22 cellular contexts compared by ENCODE assay signal in genomic region chr2:11655495-11655894, GRCh38. TPM values are rescaled to one million over a fixed set of nuclear protein-coding genes. Genes with fewer than 3 reads are reported as not detected.
A peak's percentile ranks its signal among the peaks of the same experiment; 100 is the strongest.
DNase-seq lines count a peak whose midpoint lies in the region; ATAC-seq, FAIRE-seq and TF ChIP-seq lines count a peak whose summit lies in the region.
"Had no signal": no experiment of that assay in that cellular context is flagged by ENCODE, and none has a peak within 500 bp of the region (broad histone marks: within the 10 kb centered on the region; RNA-seq: fewer than 3 reads in every experiment).

No MANE protein-coding gene starts in this region.

- POLR2A ChIA-PET in HepG2 (lab: Yijun Ruan, JAX) = no interaction called here

- H3K9me3 ChIP-seq in HepG2 (ENCODE audit: low read length) (no peaks in the 10 kb centered on the region), right lobe of liver (no peaks in the 10 kb centered on the region)
- H3K9me3 ChIP-seq: BLaER1 had no signal

- H3K36me3 ChIP-seq in HepG2 (replicated peaks in 1 of 2; ENCODE audit: control insufficient read depth in 1 of 2, insufficient read depth in 2 of 2, low read length in 2 of 2) (no peaks in the 10 kb centered on the region), right lobe of liver (no peaks in the 10 kb centered on the region)
- H3K36me3 ChIP-seq: BLaER1 had no signal

- H3K27ac ChIP-seq in HepG2 (ENCODE audit: extremely low read length, insufficient read depth, low read length) (no peak overlapping the region), right lobe of liver (no peak overlapping the region)
- H3K27ac ChIP-seq: 22Rv1, BLaER1 had no signal

- H3K4me1 ChIP-seq in HepG2 (ENCODE audit: insufficient read depth, low read length) (peaks cover 19% of the 10 kb centered on the region), right lobe of liver (no peaks in the 10 kb centered on the region)

- TF ChIP-seq CTCF in HepG2 (CRISPR knock-in tag; IDR thresholded peaks at IDR 0.05) = no peak
- TF ChIP-seq CTCF in right lobe of liver (IDR thresholded peaks at IDR 0.05) = no peak
- TF ChIP-seq CTCF in foreskin fibroblast (IDR thresholded peaks at IDR 0.05; ENCODE audit: low read depth, low read length) = no peak

- H3K4me3 ChIP-seq in HepG2 (replicated peaks in 1 of 3; ENCODE audit: insufficient read depth in 1 of 3, low read depth in 2 of 3, low read length in 3 of 3) (no peak overlapping the region), right lobe of liver (no peak overlapping the region), foreskin fibroblast (ENCODE audit: low read depth in 1 of 2, low read length in 2 of 2) (no peak overlapping the region)
- H3K4me3 ChIP-seq: BLaER1 had no signal

- BruUV-seq in HepG2 (replicated peaks; lab: Mats Ljungman, UMichigan) = no TSS peak

- no peak for TF ChIP-seq EP300 in HepG2 (IDR thresholded peaks at IDR 0.05; ENCODE audit: low read depth in 2 of 2, low read length in 2 of 2)
- TF ChIP-seq EP300 in HepG2 (CRISPR knock-in tag; IDR thresholded peaks at IDR 0.05; ENCODE audit: borderline replicate concordance) = no peak

- no peak for FAIRE-seq in HepG2 (lab: Jason Lieb, UNC)
- FAIRE-seq: GM12891, GM19239, H1 had no signal

- TF ChIP-seq POLR2A in HepG2 (IDR thresholded peaks at IDR 0.05; ENCODE audit: insufficient read depth in 1 of 2, low read depth in 2 of 2, low read length in 2 of 2) = no peak
- no peak for TF ChIP-seq POLR2A in right lobe of liver (IDR thresholded peaks at IDR 0.05)

- intact Hi-C loops in HepG2 (cut with micrococcal nuclease; ENCODE audit: unreplicated experiment) (no loop called here), right lobe of liver (cut with DNase I) (no loop called here)

- H2AFZ ChIP-seq in HepG2 (ENCODE audit: low read length) = no peak overlapping the region

- no peak for TF ChIP-seq RAD21 in HepG2 (CRISPR knock-in tag; IDR thresholded peaks at IDR 0.05)

- CTCF ChIA-PET in HepG2 (lab: Yijun Ruan, JAX; ENCODE audit: low intra/inter-chr PET ratio, low total read pairs) = no interaction called here

- H3K4me2 ChIP-seq in HepG2 (ENCODE audit: low read depth, low read length) = no peak overlapping the region
- H3K4me2 ChIP-seq: BLaER1 had no signal

- H3K9ac ChIP-seq in HepG2 (ENCODE audit: insufficient read depth, low read depth, low read length) = no peak overlapping the region
- H3K9ac ChIP-seq: BLaER1 had no signal

- peaks cover 9 to 65% of the 10 kb centered on the region in 2 experiments; a peak in 4 of 5 replicates for H3K27me3 ChIP-seq in HepG2 (ENCODE audit: control insufficient read depth in 1 of 2, insufficient read depth in 2 of 2, low read length in 2 of 2)
- H3K27me3 ChIP-seq in right lobe of liver = no peaks in the 10 kb centered on the region
- H3K27me3 ChIP-seq: BLaER1 had no signal

- ATAC-seq in HepG2 (no peak), right lobe of liver (no peak), HG03469 (IDR thresholded peaks at IDR 0.05; ENCODE audit: unreplicated experiment) (no peak)

- no peaks in the 10 kb centered on the region for H4K20me1 ChIP-seq in HepG2 (ENCODE audit: insufficient read depth, low read length)
- H4K20me1 ChIP-seq: BLaER1 had no signal

- H3K79me2 ChIP-seq in HepG2 (ENCODE audit: insufficient read depth, low read length) = no peaks in the 10 kb centered on the region

- DNase-seq in HepG2 (ENCODE audit: low spot score) (no peak), right lobe of liver (no peak), NCI-H69 (lab: John Stamatoyannopoulos, UW) (peak; percentile 8), foreskin fibroblast (peak; percentile 54 to 72), medulla oblongata (ENCODE audit: extremely low spot score) (no peak), NCI-H1048 (lab: John Stamatoyannopoulos, UW) (no peak), midbrain (lab: John Stamatoyannopoulos, UW) (no peak)
- DNase-seq: AML-193; Calu3; CD4-positive, CD25-positive, alpha-beta regulatory T cell; DMS 273 treated with DMSO at 0.1 percent for 48 hours; HCEC 1CT had no signal

- WGBS in HepG2 (ENCODE audit: low lambda C conversion rate) = 14% methylated on average over 4 of the region's 4 CpGs
- 62% methylated on average over 4 of the region's 4 CpGs for WGBS in right lobe of liver (ENCODE audit: insufficient coverage, low coverage, low lambda C conversion rate, missing lambda C conversion rate)

- in situ Hi-C loops in HepG2 (cut with HindIII; ENCODE audit: extremely low pct_ligation_motif_present, low pct_unique_long_range_greater_than_20kb) = no loop called here

TF ChIP-seq in HepG2, 621 proteins besides CTCF, POLR2A, EP300 and RAD21 (continues in another document):
- TF ChIP-seq TP53 (CRISPR knock-in tag; conservative IDR thresholded peaks at IDR 0.05) = no peak
- TF ChIP-seq ZNF644 (CRISPR knock-in tag; IDR thresholded peaks at IDR 0.05; ENCODE audit: low read depth) = no peak
- TF ChIP-seq, protein P1, sequence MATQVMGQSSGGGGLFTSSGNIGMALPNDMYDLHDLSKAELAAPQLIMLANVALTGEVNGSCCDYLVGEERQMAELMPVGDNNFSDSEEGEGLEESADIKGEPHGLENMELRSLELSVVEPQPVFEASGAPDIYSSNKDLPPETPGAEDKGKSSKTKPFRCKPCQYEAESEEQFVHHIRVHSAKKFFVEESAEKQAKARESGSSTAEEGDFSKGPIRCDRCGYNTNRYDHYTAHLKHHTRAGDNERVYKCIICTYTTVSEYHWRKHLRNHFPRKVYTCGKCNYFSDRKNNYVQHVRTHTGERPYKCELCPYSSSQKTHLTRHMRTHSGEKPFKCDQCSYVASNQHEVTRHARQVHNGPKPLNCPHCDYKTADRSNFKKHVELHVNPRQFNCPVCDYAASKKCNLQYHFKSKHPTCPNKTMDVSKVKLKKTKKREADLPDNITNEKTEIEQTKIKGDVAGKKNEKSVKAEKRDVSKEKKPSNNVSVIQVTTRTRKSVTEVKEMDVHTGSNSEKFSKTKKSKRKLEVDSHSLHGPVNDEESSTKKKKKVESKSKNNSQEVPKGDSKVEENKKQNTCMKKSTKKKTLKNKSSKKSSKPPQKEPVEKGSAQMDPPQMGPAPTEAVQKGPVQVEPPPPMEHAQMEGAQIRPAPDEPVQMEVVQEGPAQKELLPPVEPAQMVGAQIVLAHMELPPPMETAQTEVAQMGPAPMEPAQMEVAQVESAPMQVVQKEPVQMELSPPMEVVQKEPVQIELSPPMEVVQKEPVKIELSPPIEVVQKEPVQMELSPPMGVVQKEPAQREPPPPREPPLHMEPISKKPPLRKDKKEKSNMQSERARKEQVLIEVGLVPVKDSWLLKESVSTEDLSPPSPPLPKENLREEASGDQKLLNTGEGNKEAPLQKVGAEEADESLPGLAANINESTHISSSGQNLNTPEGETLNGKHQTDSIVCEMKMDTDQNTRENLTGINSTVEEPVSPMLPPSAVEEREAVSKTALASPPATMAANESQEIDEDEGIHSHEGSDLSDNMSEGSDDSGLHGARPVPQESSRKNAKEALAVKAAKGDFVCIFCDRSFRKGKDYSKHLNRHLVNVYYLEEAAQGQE (IDR thresholded peaks at IDR 0.05; ENCODE audit: borderline replicate concordance in 1 of 2, low read depth in 1 of 2, low read length in 2 of 2) = no peak
- TF ChIP-seq CEBPB (IDR thresholded peaks at IDR 0.05; ENCODE audit: borderline replicate concordance, low read depth, low read length) = peak; percentile 54; the same call in 1 of the 2 replicates
- no peak for TF ChIP-seq ZNF331 (CRISPR knock-in tag; IDR thresholded peaks at IDR 0.05)
- no peak for TF ChIP-seq CBX2 (IDR thresholded peaks at IDR 0.05; ENCODE audit: low read depth, low read length)
- no peak for TF ChIP-seq CBX2 (CRISPR knock-in tag; IDR thresholded peaks at IDR 0.05; ENCODE audit: low read depth)
- no peak for TF ChIP-seq ZNF441 (CRISPR knock-in tag; IDR thresholded peaks at IDR 0.05; ENCODE audit: borderline replicate concordance)
- no peak for TF ChIP-seq MYNN (CRISPR knock-in tag; IDR thresholded peaks at IDR 0.05; ENCODE audit: low read depth)
- no peak for TF ChIP-seq ZNF34 (CRISPR knock-in tag; IDR thresholded peaks at IDR 0.05; ENCODE audit: borderline replicate concordance)
- TF ChIP-seq ZNF12 (CRISPR knock-in tag; IDR thresholded peaks at IDR 0.05) = 0 out of 2 replicates have a peak, but pooled peaks have one; percentile 24
- no peak for TF ChIP-seq PRPF4 (IDR thresholded peaks at IDR 0.05; ENCODE audit: low read depth, low read length, poor library complexity, severe bottlenecking)

RNA-seq across cellular contexts. Expression of gene NTSR2, which starts 14.5 kb away (rescaled TPM):
- total RNA-seq in HepG2 (2016; rRNA removed; fragmentation: Illumina TruSeq; extraction: Trizol) (not detected in 2 replicates), right lobe of liver (not detected)
- not detected in 2 replicates for total RNA-seq in HepG2 (2016; cell fraction: cytosol; rRNA removed; fragmentation: Illumina TruSeq; extraction: Trizol; ENCODE audit: low read depth)
- total RNA-seq in HepG2 (2016; cell fraction: insoluble cytoplasmic fraction; rRNA removed; fragmentation: Illumina TruSeq; extraction: Trizol) = not detected in 2 replicates
- total RNA-seq in HepG2 (2016; cell fraction: membrane; rRNA removed; fragmentation: Illumina TruSeq; extraction: Trizol) = not detected in 2 replicates
- not detected in 2 replicates for total RNA-seq in HepG2 (2016; cell fraction: nucleus; rRNA removed; fragmentation: Illumina TruSeq; extraction: Trizol)
- polyA plus RNA-seq in HepG2 (2011; rRNA removed) = not detected in 2 replicates
- polyA plus RNA-seq in HepG2 (2011; cell fraction: cytosol; rRNA removed) = not detected in 2 replicates
- polyA plus RNA-seq in HepG2 (2011; cell fraction: nucleus; rRNA removed) = not detected in 2 replicates
- polyA plus RNA-seq in HepG2 (2012) = not detected in 2 replicates
- polyA plus RNA-seq in HepG2 (2016; cell fraction: cytosol; fragmentation: Illumina TruSeq; extraction: Trizol; ENCODE audit: low read depth) = not detected in 2 replicates
- not detected in 2 replicates for polyA plus RNA-seq in HepG2 (2016; cell fraction: insoluble cytoplasmic fraction; fragmentation: Illumina TruSeq; extraction: Trizol; ENCODE audit: low read depth)
- polyA plus RNA-seq in HepG2 (2016; cell fraction: membrane; fragmentation: Illumina TruSeq; extraction: Trizol; ENCODE audit: low read depth) = not detected in 2 replicates
- not detected in 2 replicates for polyA plus RNA-seq in HepG2 (2016; cell fraction: nucleus; fragmentation: Illumina TruSeq; extraction: Trizol; ENCODE audit: insufficient read depth, low read depth)
- polyA minus RNA-seq in HepG2 (2011; rRNA and poly(A)+ RNA removed; ENCODE audit: low replicate concordance) = not detected in 2 replicates
- polyA minus RNA-seq in HepG2 (2011; cell fraction: cytosol; rRNA and poly(A)+ RNA removed) = not detected in 2 replicates
- not detected in 2 replicates for polyA minus RNA-seq in HepG2 (2011; cell fraction: nucleus; rRNA and poly(A)+ RNA removed)
- total RNA-seq: A673; Calu3; CD4-positive, CD25-positive, alpha-beta regulatory T cell; Daoy; G401; H1; HT1080 had no signal
- polyA plus RNA-seq: CD4-positive, CD25-positive, alpha-beta regulatory T cell had no signal

Comparison
In these comparisons a context has a peak if more than half of its experiments do, and no peak if none do; other contexts are left out.
1. DNase-seq: peak in NCI-H69 (single experiment) and foreskin fibroblast (2 of 2); none in HepG2 (single experiment), right lobe of liver (0 of 3), medulla oblongata (single experiment), NCI-H1048 (single experiment) and midbrain (single experiment).